11 cellular contexts compared by ENCODE assay signal in genomic region chr2:119744335-119744939, GRCh38. TPM values are rescaled to one million over a fixed set of nuclear protein-coding genes. Genes with fewer than 3 reads are reported as not detected.
DNase-seq lines count a peak whose midpoint lies in the region; ATAC-seq, FAIRE-seq and TF ChIP-seq lines count a peak whose summit lies in the region.
"Had no signal": no experiment of that assay in that cellular context is flagged by ENCODE, and none has a peak within 500 bp of the region (broad histone marks: within the 10 kb centered on the region; RNA-seq: fewer than 3 reads in every experiment).

No MANE protein-coding gene starts in this region.

- intact Hi-C loops in heart left ventricle (cut with DNase I): no loop called here
- intact Hi-C loops in left ventricle myocardium superior (cut with micrococcal nuclease): no loop called here
- intact Hi-C loops in tibial artery (cut with DNase I; ENCODE audit: low total_unique reads): no loop called here

- no peaks in the 10 kb centered on the region for H3K36me3 ChIP-seq in heart left ventricle
- H3K36me3 ChIP-seq in right atrium auricular region: no peaks in the 10 kb centered on the region
- H3K36me3 ChIP-seq in BE2C: no peaks in the 10 kb centered on the region
- H3K36me3 ChIP-seq in tibial artery: no peaks in the 10 kb centered on the region
- H3K36me3 ChIP-seq: brain microvascular endothelial cell had no signal

- WGBS in heart left ventricle, 4 donors: 48 to 68% (median 50%) methylated on average over 2 of the region's 2 CpGs

- H3K4me1 ChIP-seq in heart left ventricle (peaks cover 0 to 3% (median 0%) of the 10 kb centered on the region in 12 donors), right atrium auricular region (no peaks in the 10 kb centered on the region), BE2C (no peaks in the 10 kb centered on the region), tibial artery (peaks cover 0 to 2% (median 0%) of the 10 kb centered on the region in 4 donors)

- H3K27me3 ChIP-seq in heart left ventricle (no peaks in the 10 kb centered on the region), right atrium auricular region (no peaks in the 10 kb centered on the region), BE2C (no peaks in the 10 kb centered on the region), tibial artery (peaks cover 0 to 5% of the 10 kb centered on the region in 2 donors)
- H3K27me3 ChIP-seq: brain microvascular endothelial cell had no signal

- TF ChIP-seq POLR2A in heart left ventricle (IDR thresholded peaks at IDR 0.05): no peak

- H3K4me3 ChIP-seq in heart left ventricle: no peak overlapping the region
- no peak overlapping the region for H3K4me3 ChIP-seq in right atrium auricular region
- no peak overlapping the region for H3K4me3 ChIP-seq in BE2C (ENCODE audit: low read depth, low read length)
- H3K4me3 ChIP-seq in tibial artery: no peak overlapping the region

- H3K9me3 ChIP-seq in heart left ventricle (no peaks in the 10 kb centered on the region), right atrium auricular region (no peaks in the 10 kb centered on the region), BE2C (no peaks in the 10 kb centered on the region), tibial artery (no peaks in the 10 kb centered on the region)

- ATAC-seq in heart left ventricle: peak; percentile 45 to 91 (median 75)
- ATAC-seq in left ventricle myocardium superior: peak; percentile 83
- no peak for ATAC-seq in GM19395 (IDR thresholded peaks at IDR 0.05; ENCODE audit: unreplicated experiment)
- ATAC-seq: naive thymus-derived CD8-positive, alpha-beta T cell had no signal

- FAIRE-seq in RCC 7860 (lab: Jason Lieb, UNC): peak; percentile 82

- peak in 2 of 5 donors; percentile 39 to 52 for DNase-seq in heart left ventricle
- no peak for DNase-seq in right atrium auricular region (ENCODE audit: low spot score)
- peak; percentile 85 for DNase-seq in RCC 7860 (ENCODE audit: low spot score)
- DNase-seq in left ventricle myocardium superior: peak; percentile 35
- DNase-seq in BE2C: no peak
- DNase-seq in hypothalamus (lab: John Stamatoyannopoulos, UW): no peak
- DNase-seq in tibial artery: no peak
- DNase-seq: brain microvascular endothelial cell; Karpas-422; naive thymus-derived CD8-positive, alpha-beta T cell had no signal

- no peak for TF ChIP-seq CTCF in heart left ventricle (IDR thresholded peaks at IDR 0.05)
- no peak for TF ChIP-seq CTCF in right atrium auricular region (IDR thresholded peaks at IDR 0.05)
- TF ChIP-seq CTCF in BE2C (IDR thresholded peaks at IDR 0.05; ENCODE audit: low read depth, low read length): no peak
- TF ChIP-seq CTCF in tibial artery (IDR thresholded peaks at IDR 0.05): no peak

- H3K27ac ChIP-seq in heart left ventricle (peak overlapping the region in 1 of 12 donors; percentile 15), right atrium auricular region (no peak overlapping the region), tibial artery (no peak overlapping the region)
- H3K27ac ChIP-seq: brain microvascular endothelial cell had no signal

RNA-seq across cellular contexts. Expression of gene PTPN4, which starts 15.3 kb away (rescaled TPM):
- total RNA-seq in heart left ventricle (10 to 100 TPM; 21.2 to 49.0 (median 43.6) TPM), right atrium auricular region (10 to 100 TPM; 23.7 to 44.1 TPM), left ventricle myocardium superior (41.1 TPM)
- polyA plus RNA-seq in heart left ventricle: 1 to 10 TPM; 3.6 to 4.7 TPM
- polyA plus RNA-seq in BE2C (2012; ENCODE audit: insufficient read depth, insufficient read length, low read depth): 6.0 TPM

Comparison
In these comparisons a context has a peak if more than half of its experiments do, and no peak if none do; other contexts are left out.
1. DNase-seq: peak in RCC 7860 (single experiment) and left ventricle myocardium superior (single experiment); none in right atrium auricular region (single experiment), BE2C (single experiment), hypothalamus (0 of 51) and tibial artery (0 of 2).